Comparison of ENCODE assay signal across 18 cellular contexts in the genomic region with DNA sequence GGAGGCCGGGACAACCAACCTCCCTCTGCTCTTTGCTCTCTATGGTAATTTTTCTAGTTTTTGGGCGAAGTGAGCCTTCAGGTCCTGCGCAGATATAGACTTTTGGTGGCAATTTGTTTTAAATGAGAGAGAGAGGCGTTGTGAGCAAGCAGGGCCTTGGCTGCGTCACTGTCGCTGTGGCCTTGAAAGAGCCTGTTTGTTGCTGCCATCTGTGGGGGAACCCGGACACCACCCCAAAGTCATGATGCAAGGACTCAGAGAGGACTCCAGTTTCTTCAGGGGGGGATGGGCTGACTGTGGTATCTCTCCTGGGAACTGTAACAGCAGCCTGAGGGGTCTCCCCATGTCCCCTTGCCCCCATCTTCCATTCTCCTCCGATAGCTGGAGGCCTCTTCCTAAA.
"Had no signal": no experiment of that assay in that cellular context is flagged by ENCODE, and none has a peak within 500 bp of the region (broad histone marks: within the 10 kb centered on the region; RNA-seq: fewer than 3 reads in every experiment).

No MANE protein-coding gene starts in this region.

- H3K9me3 ChIP-seq: heart left ventricle, left ventricle myocardium inferior, prostate gland, right lobe of liver, spleen, tibial nerve had no signal

- H3K36me3 Mint-ChIP-seq: naive thymus-derived CD8-positive, alpha-beta T cell; stimulated activated memory B cell treated with anti-CD40 and anti-IgM and Interleukin-4, amounts not matched to agents 10 μg/mL and 1 μg/mL and 100 μg/mL, for 72 hours had no signal

- H3K9me3 Mint-ChIP-seq: naive thymus-derived CD8-positive, alpha-beta T cell; stimulated activated memory B cell treated with anti-CD40 and anti-IgM and Interleukin-4, amounts not matched to agents 10 μg/mL and 1 μg/mL and 100 μg/mL, for 72 hours; stimulated activated naive CD8-positive, alpha-beta T cell treated with anti-CD3 and anti-CD28 coated beads, Interleukin-15, Interleukin-2, amounts not matched to agents 100 ng/mL and 50 ng/mL, for 24 hours had no signal

- H3K4me3 Mint-ChIP-seq: naive thymus-derived CD8-positive, alpha-beta T cell; stimulated activated memory B cell treated with anti-CD40 and anti-IgM and Interleukin-4, amounts not matched to agents 10 μg/mL and 1 μg/mL and 100 μg/mL, for 72 hours; stimulated activated naive CD8-positive, alpha-beta T cell treated with anti-CD3 and anti-CD28 coated beads, Interleukin-15, Interleukin-2, amounts not matched to agents 100 ng/mL and 50 ng/mL, for 24 hours had no signal

- H3K4me1 ChIP-seq: parathyroid adenoma, prostate gland, right lobe of liver, spleen, tibial nerve had no signal

- H3K27me3 ChIP-seq: heart left ventricle, right lobe of liver, tibial nerve had no signal

- H3K4me3 ChIP-seq: heart left ventricle, left ventricle myocardium inferior, lung, prostate gland, right lobe of liver, spleen, tibial nerve had no signal

- DNase-seq: effector memory CD4-positive, alpha-beta T cell; heart left ventricle; islet precursor cell; left ventricle myocardium inferior; mesenchymal stem cell; naive thymus-derived CD8-positive, alpha-beta T cell; right lobe of liver; spleen; stimulated activated CD4-positive, alpha-beta T cell treated with anti-CD3 and anti-CD28 coated beads, Interleukin-15, amount 100 ng/mL, for 24 hours; stimulated activated CD4-positive, alpha-beta T cell treated with anti-CD3 and anti-CD28 coated beads, Interleukin-1b, Interleukin-23, amount 100 ng/mL, for 48 hours; stimulated activated CD4-positive, alpha-beta T cell treated with anti-CD3 and anti-CD28 coated beads, Interleukin-4, amount 100 ng/mL, for 24 hours had no signal

- H3K27ac Mint-ChIP-seq: naive thymus-derived CD8-positive, alpha-beta T cell; stimulated activated memory B cell treated with anti-CD40 and anti-IgM and Interleukin-4, amounts not matched to agents 10 μg/mL and 1 μg/mL and 100 μg/mL, for 72 hours; stimulated activated naive CD8-positive, alpha-beta T cell treated with anti-CD3 and anti-CD28 coated beads, Interleukin-15, Interleukin-2, amounts not matched to agents 100 ng/mL and 50 ng/mL, for 24 hours had no signal

- H3K9ac ChIP-seq: parathyroid adenoma had no signal

- H3K36me3 ChIP-seq: heart left ventricle, left ventricle myocardium inferior, prostate gland, right lobe of liver, spleen, tibial nerve had no signal

- H3K27ac ChIP-seq: heart left ventricle, left ventricle myocardium inferior, parathyroid adenoma, prostate gland, right lobe of liver, spleen, tibial nerve had no signal

- H3K4me1 Mint-ChIP-seq: naive thymus-derived CD8-positive, alpha-beta T cell; stimulated activated memory B cell treated with anti-CD40 and anti-IgM and Interleukin-4, amounts not matched to agents 10 μg/mL and 1 μg/mL and 100 μg/mL, for 72 hours had no signal

- ATAC-seq: esophagus mucosa; heart left ventricle; naive thymus-derived CD8-positive, alpha-beta T cell; right lobe of liver; stimulated activated memory B cell treated with anti-CD40 and anti-IgM and Interleukin-4, amounts not matched to agents 10 μg/mL and 1 μg/mL and 100 μg/mL, for 72 hours had no signal
